Comparison of ENCODE assay signal across 9 cellular contexts in the genomic region with DNA sequence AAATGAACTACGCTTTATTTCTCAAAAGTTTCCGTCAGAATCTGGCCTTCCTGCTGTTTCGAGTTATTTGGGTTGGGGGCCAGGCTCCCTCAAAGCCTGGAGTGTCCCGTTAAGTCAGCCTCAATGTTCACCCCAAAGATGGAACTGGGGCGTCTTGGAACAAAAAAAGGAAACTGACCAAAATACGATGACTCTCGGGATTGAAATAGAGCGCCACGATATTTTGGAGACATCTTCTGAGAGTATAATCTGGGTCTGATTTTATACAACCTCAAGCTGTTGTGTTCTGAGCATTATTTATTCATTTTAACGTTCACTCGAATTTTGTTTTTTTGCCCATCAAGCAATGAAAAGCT. TPM values are rescaled to one million over a fixed set of nuclear protein-coding genes. Genes with fewer than 3 reads are reported as not detected.
DNase-seq lines count a peak whose midpoint lies in the region; ATAC-seq and TF ChIP-seq lines count a peak whose summit lies in the region.
"Had no signal": no experiment of that assay in that cellular context is flagged by ENCODE, and none has a peak within 500 bp of the region (broad histone marks: within the 10 kb centered on the region; RNA-seq: fewer than 3 reads in every experiment).

No MANE protein-coding gene starts in this region.

- peaks cover 2% of the 10 kb centered on the region for H3K36me3 Mint-ChIP-seq in T-helper 17 cell (ENCODE audit: low read depth)

- intact Hi-C loops in esophagus muscularis mucosa (cut with DNase I) = loop anchor here (2.0 kb wide), 1 partner anchor 128 kb away; no protein-coding TSS in a partner anchor
- intact Hi-C loops in uterus (cut with DNase I; ENCODE audit: low total_unique reads) = no loop called here
- intact Hi-C loops in posterior cingulate gyrus (cut with DNase I) = loop anchor here (5.0 kb wide), 1 partner anchor 130 kb away; no protein-coding TSS in a partner anchor

- H3K27me3 Mint-ChIP-seq in T-helper 17 cell = peaks cover 58% of the 10 kb centered on the region

- 39% methylated on average over 11 of the region's 11 CpGs for WGBS in esophagus muscularis mucosa

- H3K9me3 ChIP-seq in T-helper 17 cell (ENCODE audit: control insufficient read depth, low read length, poor library complexity, severe bottlenecking) (no peaks in the 10 kb centered on the region), esophagus muscularis mucosa (no peaks in the 10 kb centered on the region), uterus (no peaks in the 10 kb centered on the region)

- H3K4me1 ChIP-seq in esophagus muscularis mucosa (peaks cover 0 to 13% (median 10%) of the 10 kb centered on the region in 4 donors), uterus (no peaks in the 10 kb centered on the region)

- H3K27ac ChIP-seq in esophagus muscularis mucosa (replicated peaks in 1 of 4) (no peak overlapping the region), uterus (no peak overlapping the region)

- H3K27ac Mint-ChIP-seq in T-helper 17 cell = no peak overlapping the region

- H3K4me3 ChIP-seq in GM08714 (ENCODE audit: low read length) = peak overlapping the region; percentile 35; the same call in 1 of the 2 replicates
- peak overlapping the region; percentile 34 to 53 (median 43) for H3K4me3 ChIP-seq in esophagus muscularis mucosa
- H3K4me3 ChIP-seq in retinal pigment epithelial cell (ENCODE audit: low read length) = peak overlapping the region; percentile 59
- no peak overlapping the region for H3K4me3 ChIP-seq in uterus

- H3K4me3 Mint-ChIP-seq in T-helper 17 cell = peak overlapping the region; percentile 36

- no peak for DNase-seq in T-helper 17 cell
- no peak for DNase-seq in esophagus muscularis mucosa (ENCODE audit: extremely low spot score)
- DNase-seq in retinal pigment epithelial cell (ENCODE audit: low read depth) = no peak
- no peak for DNase-seq in uterus
- no peak for DNase-seq in NCI-H1694 (lab: John Stamatoyannopoulos, UW)
- DNase-seq in NCI-H2081 (lab: John Stamatoyannopoulos, UW) = no peak
- no peak for DNase-seq in posterior cingulate gyrus
- DNase-seq: activated effector memory CD4-positive, alpha-beta T cell treated with Interleukin-2 at 50 U/mL for 16 hours had no signal

- peaks cover 0 to 70% (median 0%) of the 10 kb centered on the region in 4 donors for H3K27me3 ChIP-seq in esophagus muscularis mucosa
- H3K27me3 ChIP-seq in uterus = no peaks in the 10 kb centered on the region

- no peak for TF ChIP-seq EP300 in esophagus muscularis mucosa (IDR thresholded peaks at IDR 0.05)

- H3K4me1 Mint-ChIP-seq in T-helper 17 cell = peaks cover 9% of the 10 kb centered on the region

- TF ChIP-seq CTCF in esophagus muscularis mucosa (IDR thresholded peaks at IDR 0.05) (peak in 1 of 3 experiments; percentile 10), retinal pigment epithelial cell (conservative IDR thresholded peaks at IDR 0.05; ENCODE audit: low read depth, low read length) (no peak), uterus (IDR thresholded peaks at IDR 0.05) (no peak)

- no peak for ATAC-seq in T-helper 17 cell

- TF ChIP-seq POLR2A in esophagus muscularis mucosa (IDR thresholded peaks at IDR 0.05; ENCODE audit: low read depth) (no peak), uterus (IDR thresholded peaks at IDR 0.05) (no peak)

- no peaks in the 10 kb centered on the region for H3K36me3 ChIP-seq in esophagus muscularis mucosa
- no peaks in the 10 kb centered on the region for H3K36me3 ChIP-seq in uterus

RNA-seq across cellular contexts. Expression of a gene that starts 28.1 kb away (rescaled TPM):
- total RNA-seq in T-helper 17 cell (not detected), esophagus muscularis mucosa (not detected), uterus (not detected)

RNA-seq across cellular contexts. Expression of a gene that starts 50.5 kb away (rescaled TPM):
- total RNA-seq in T-helper 17 cell = 1,000 to 10,000 TPM; 1,005 to 1,022 TPM
- 100 to 1,000 TPM; 388 to 648 (median 553) TPM for total RNA-seq in esophagus muscularis mucosa
- total RNA-seq in uterus = over 10,000 TPM in 1 of 4 donors, 1,000 to 10,000 TPM in 3; 1,265 to 21,851 (median 1,493) TPM

Comparison
In these comparisons a context has a peak if more than half of its experiments do, and no peak if none do; other contexts are left out.
1. H3K4me3 ChIP-seq: peak in GM08714 (single experiment), esophagus muscularis mucosa (4 of 4) and retinal pigment epithelial cell (single experiment); none in uterus (0 of 2).